8 cellular contexts compared by ENCODE assay signal in genomic region chr2:74843371-74844298, GRCh38. TPM values are rescaled to one million over a fixed set of nuclear protein-coding genes. Genes with fewer than 3 reads are reported as not detected.
DNase-seq lines count a peak whose midpoint lies in the region; FAIRE-seq and TF ChIP-seq lines count a peak whose summit lies in the region.

No MANE protein-coding gene starts in this region.

- 0 out of 2 replicates have a peak, but pooled peaks cover 4% of the 10 kb centered on the region for H3K36me3 Mint-ChIP-seq in HFFc6 (ENCODE audit: low read depth)

- peak overlapping the region; percentile 89 to 92 for H3K27ac ChIP-seq in mucosa of rectum (ENCODE audit: low read depth in 2 of 2, low read length in 2 of 2)

- in situ Hi-C loops in astrocyte of the spinal cord (cut with HindIII; ENCODE audit: low sequenced_read_pairs) = no loop called here

- H3K27me3 Mint-ChIP-seq in HFFc6 (ENCODE audit: insufficient read depth) = no peaks in the 10 kb centered on the region

- peak; percentile 29 for DNase-seq in GM18507 (ENCODE audit: extremely low spot score, insufficient read length, low read depth)
- peak; percentile 64 for DNase-seq in HFFc6
- DNase-seq in NAMALWA (ENCODE audit: low spot score) = peak; percentile 65
- DNase-seq in astrocyte of the spinal cord (ENCODE audit: low read depth, low spot score) = peak; percentile 74
- no peak for DNase-seq in GDM1 (lab: John Stamatoyannopoulos, UW)
- DNase-seq in SKM-1 (lab: John Stamatoyannopoulos, UW; ENCODE audit: unreplicated experiment) = no peak
- DNase-seq in NCI-H2107 treated with DMSO at 0.1 percent for 48 hours (lab: John Stamatoyannopoulos, UW; ENCODE audit: unreplicated experiment) = no peak

- peaks cover 76% of the 10 kb centered on the region for H3K4me1 Mint-ChIP-seq in HFFc6 (ENCODE audit: low read depth)

- peak overlapping the region; percentile 42 to 58 for H3K9ac ChIP-seq in mucosa of rectum (ENCODE audit: low read depth in 1 of 2, low read length in 2 of 2)

- no peaks in the 10 kb centered on the region for H3K9me3 Mint-ChIP-seq in HFFc6

- peak; percentile 71 for FAIRE-seq in GM18507 (lab: Jason Lieb, UNC)

- H3K4me3 ChIP-seq in astrocyte of the spinal cord (ENCODE audit: low read depth, low read length) (no peak overlapping the region), mucosa of rectum (ENCODE audit: low read length in 2 of 2) (peak overlapping the region in 1 of 2 donors; percentile 37)

- TF ChIP-seq CTCF in HFFc6 (IDR thresholded peaks at IDR 0.05) (no peak), astrocyte of the spinal cord (IDR thresholded peaks at IDR 0.05; ENCODE audit: low read depth, low read length) (no peak)

- H3K36me3 ChIP-seq in mucosa of rectum (ENCODE audit: control insufficient read depth in 2 of 2, insufficient read depth in 2 of 2, low read length in 2 of 2) = no peaks in the 10 kb centered on the region

- H3K9me3 ChIP-seq in mucosa of rectum (ENCODE audit: control insufficient read depth in 2 of 2, low read length in 2 of 2) = no peaks in the 10 kb centered on the region

- no peaks in the 10 kb centered on the region for H3K27me3 ChIP-seq in mucosa of rectum (ENCODE audit: control insufficient read depth in 2 of 2, insufficient read depth in 2 of 2, low read length in 2 of 2)

- H3K4me1 ChIP-seq in mucosa of rectum (ENCODE audit: control insufficient read depth in 2 of 2, insufficient read depth in 2 of 2, low read length in 2 of 2) = peaks cover 45 to 61% of the 10 kb centered on the region in 2 donors

- peak overlapping the region; percentile 85 for H3K4me3 Mint-ChIP-seq in HFFc6

- peak overlapping the region; percentile 98 for H3K27ac Mint-ChIP-seq in HFFc6

RNA-seq across cellular contexts. Expression of gene HK2, which starts 9.7 kb away (rescaled TPM):
- 10 to 100 TPM; 26.2 to 51.3 (median 28.4) TPM for total RNA-seq in HFFc6 (2021; fragmentation: NEBNext Ultra II Directional; extraction: Animal tissue kit (Norgen Biotek cat#: 25700))

Comparison
In these comparisons a context has a peak if more than half of its experiments do, and no peak if none do; other contexts are left out.
1. DNase-seq: peak in GM18507 (single experiment), HFFc6 (single experiment), NAMALWA (single experiment) and astrocyte of the spinal cord (single experiment); none in GDM1 (single experiment), SKM-1 (single experiment) and NCI-H2107 treated with DMSO at 0.1 percent for 48 hours (single experiment).